ENCODE assay signal across 1 cellular context in genomic region chr10:131748831-131749766, GRCh38.
A peak's percentile ranks its signal among the peaks of the same experiment; 100 is the strongest.
TF ChIP-seq lines count a peak whose summit lies in the region.

No MANE protein-coding gene starts in this region.

TF ChIP-seq in HepG2, 621 proteins besides CTCF, POLR2A, EP300 and RAD21 (continued from another document and continues in another):
- TF ChIP-seq, protein P1, sequence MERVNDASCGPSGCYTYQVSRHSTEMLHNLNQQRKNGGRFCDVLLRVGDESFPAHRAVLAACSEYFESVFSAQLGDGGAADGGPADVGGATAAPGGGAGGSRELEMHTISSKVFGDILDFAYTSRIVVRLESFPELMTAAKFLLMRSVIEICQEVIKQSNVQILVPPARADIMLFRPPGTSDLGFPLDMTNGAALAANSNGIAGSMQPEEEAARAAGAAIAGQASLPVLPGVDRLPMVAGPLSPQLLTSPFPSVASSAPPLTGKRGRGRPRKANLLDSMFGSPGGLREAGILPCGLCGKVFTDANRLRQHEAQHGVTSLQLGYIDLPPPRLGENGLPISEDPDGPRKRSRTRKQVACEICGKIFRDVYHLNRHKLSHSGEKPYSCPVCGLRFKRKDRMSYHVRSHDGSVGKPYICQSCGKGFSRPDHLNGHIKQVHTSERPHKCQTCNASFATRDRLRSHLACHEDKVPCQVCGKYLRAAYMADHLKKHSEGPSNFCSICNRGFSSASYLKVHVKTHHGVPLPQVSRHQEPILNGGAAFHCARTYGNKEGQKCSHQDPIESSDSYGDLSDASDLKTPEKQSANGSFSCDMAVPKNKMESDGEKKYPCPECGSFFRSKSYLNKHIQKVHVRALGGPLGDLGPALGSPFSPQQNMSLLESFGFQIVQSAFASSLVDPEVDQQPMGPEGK (CRISPR knock-in tag; IDR thresholded peaks at IDR 0.05) = peak; percentile 51; the same call in 1 of the 2 replicates
- TF ChIP-seq, protein P2, sequence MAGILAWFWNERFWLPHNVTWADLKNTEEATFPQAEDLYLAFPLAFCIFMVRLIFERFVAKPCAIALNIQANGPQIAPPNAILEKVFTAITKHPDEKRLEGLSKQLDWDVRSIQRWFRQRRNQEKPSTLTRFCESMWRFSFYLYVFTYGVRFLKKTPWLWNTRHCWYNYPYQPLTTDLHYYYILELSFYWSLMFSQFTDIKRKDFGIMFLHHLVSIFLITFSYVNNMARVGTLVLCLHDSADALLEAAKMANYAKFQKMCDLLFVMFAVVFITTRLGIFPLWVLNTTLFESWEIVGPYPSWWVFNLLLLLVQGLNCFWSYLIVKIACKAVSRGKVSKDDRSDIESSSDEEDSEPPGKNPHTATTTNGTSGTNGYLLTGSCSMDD (CRISPR knock-in tag; IDR thresholded peaks at IDR 0.05) = no peak
- TF ChIP-seq ZNF414 (CRISPR knock-in tag; IDR thresholded peaks at IDR 0.05) (peak; percentile 26; the same call in 1 of the 2 replicates), SALL2 (CRISPR knock-in tag; IDR thresholded peaks at IDR 0.05) (no peak), ZNF12 (CRISPR knock-in tag; IDR thresholded peaks at IDR 0.05) (no peak), ZNF460 (CRISPR knock-in tag; IDR thresholded peaks at IDR 0.05; ENCODE audit: borderline replicate concordance) (no peak), ZNF510 (CRISPR knock-in tag; IDR thresholded peaks at IDR 0.05; ENCODE audit: low read depth) (no peak), SNAPC2 (CRISPR knock-in tag; IDR thresholded peaks at IDR 0.05) (no peak), BRCA1 (CRISPR knock-in tag; IDR thresholded peaks at IDR 0.05) (no peak), PREB (CRISPR knock-in tag; IDR thresholded peaks at IDR 0.05) (no peak), KAT7 (CRISPR knock-in tag; IDR thresholded peaks at IDR 0.05; ENCODE audit: borderline replicate concordance) (no peak), AGO2 (optimal IDR thresholded peaks at IDR 0.05; ENCODE audit: low read depth, low read length) (no peak), GTF2F1 (IDR thresholded peaks at IDR 0.05; ENCODE audit: low read length) (no peak), RBFOX2 (IDR thresholded peaks at IDR 0.05; ENCODE audit: low read depth, low read length) (no peak), ZNF558 (CRISPR knock-in tag; IDR thresholded peaks at IDR 0.05; ENCODE audit: borderline replicate concordance) (no peak), U2AF1 (optimal IDR thresholded peaks at IDR 0.05; ENCODE audit: low read depth, low read length) (no peak), ZNF17 (CRISPR knock-in tag; IDR thresholded peaks at IDR 0.05) (no peak), KDM2A (CRISPR knock-in tag; IDR thresholded peaks at IDR 0.05; ENCODE audit: borderline replicate concordance, low read depth) (no peak), ZNF225 (CRISPR knock-in tag; IDR thresholded peaks at IDR 0.05) (no peak), TAF15 (IDR thresholded peaks at IDR 0.05; ENCODE audit: low read depth, low read length, poor library complexity, severe bottlenecking) (no peak), ZEB1 (IDR thresholded peaks at IDR 0.05; ENCODE audit: insufficient replicate concordance, low read depth) (no peak), ZSCAN9 (CRISPR knock-in tag; IDR thresholded peaks at IDR 0.05; ENCODE audit: borderline replicate concordance) (no peak), SOX13 (IDR thresholded peaks at IDR 0.05) (no peak), SOX13 (CRISPR knock-in tag; conservative IDR thresholded peaks at IDR 0.05 in 1 of 2, IDR thresholded peaks at IDR 0.05 in 1 of 2) (no peak), ZFX (CRISPR knock-in tag; IDR thresholded peaks at IDR 0.05; ENCODE audit: low read depth) (peak; percentile 31; the same call in 1 of the 2 replicates), NR2F2 (IDR thresholded peaks at IDR 0.05; ENCODE audit: borderline replicate concordance, low read depth) (no peak; the same call in 1 of the 2 replicates), CREM (IDR thresholded peaks at IDR 0.05) (no peak), CREM (CRISPR knock-in tag; IDR thresholded peaks at IDR 0.05) (no peak), IRF2 (CRISPR knock-in tag; IDR thresholded peaks at IDR 0.05) (no peak), ZNF766 (CRISPR knock-in tag; IDR thresholded peaks at IDR 0.05; ENCODE audit: borderline replicate concordance) (no peak), ZNF30 (CRISPR knock-in tag; IDR thresholded peaks at IDR 0.05) (no peak; the same call in 1 of the 2 replicates), POGK (CRISPR knock-in tag; conservative IDR thresholded peaks at IDR 0.05) (no peak), ZNF589 (CRISPR knock-in tag; conservative IDR thresholded peaks at IDR 0.05) (no peak), TCF7 (IDR thresholded peaks at IDR 0.05; ENCODE audit: low read depth) (no peak), ZNF251 (CRISPR knock-in tag; IDR thresholded peaks at IDR 0.05) (no peak), ZNF607 (CRISPR knock-in tag; IDR thresholded peaks at IDR 0.05; ENCODE audit: borderline replicate concordance) (no peak), JUNB (CRISPR knock-in tag; IDR thresholded peaks at IDR 0.05; ENCODE audit: borderline replicate concordance) (no peak), IRF1 (CRISPR knock-in tag; IDR thresholded peaks at IDR 0.05; ENCODE audit: low read depth) (no peak), MXD1 (CRISPR knock-in tag; IDR thresholded peaks at IDR 0.05) (no peak), NFKBIZ (CRISPR knock-in tag; IDR thresholded peaks at IDR 0.05) (no peak), IRX3 (CRISPR knock-in tag; IDR thresholded peaks at IDR 0.05; ENCODE audit: borderline replicate concordance, low read depth) (0 out of 2 replicates have a peak, but pooled peaks have one; percentile 20), CEBPB (IDR thresholded peaks at IDR 0.05; ENCODE audit: borderline replicate concordance, low read depth, low read length) (no peak), PHF21A (CRISPR knock-in tag; IDR thresholded peaks at IDR 0.05) (peak; percentile 57), RFX3 (CRISPR knock-in tag; IDR thresholded peaks at IDR 0.05) (no peak)
- TF ChIP-seq, protein P3, sequence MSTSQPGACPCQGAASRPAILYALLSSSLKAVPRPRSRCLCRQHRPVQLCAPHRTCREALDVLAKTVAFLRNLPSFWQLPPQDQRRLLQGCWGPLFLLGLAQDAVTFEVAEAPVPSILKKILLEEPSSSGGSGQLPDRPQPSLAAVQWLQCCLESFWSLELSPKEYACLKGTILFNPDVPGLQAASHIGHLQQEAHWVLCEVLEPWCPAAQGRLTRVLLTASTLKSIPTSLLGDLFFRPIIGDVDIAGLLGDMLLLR (CRISPR knock-in tag; IDR thresholded peaks at IDR 0.05) = no peak
- TF ChIP-seq, protein P4, sequence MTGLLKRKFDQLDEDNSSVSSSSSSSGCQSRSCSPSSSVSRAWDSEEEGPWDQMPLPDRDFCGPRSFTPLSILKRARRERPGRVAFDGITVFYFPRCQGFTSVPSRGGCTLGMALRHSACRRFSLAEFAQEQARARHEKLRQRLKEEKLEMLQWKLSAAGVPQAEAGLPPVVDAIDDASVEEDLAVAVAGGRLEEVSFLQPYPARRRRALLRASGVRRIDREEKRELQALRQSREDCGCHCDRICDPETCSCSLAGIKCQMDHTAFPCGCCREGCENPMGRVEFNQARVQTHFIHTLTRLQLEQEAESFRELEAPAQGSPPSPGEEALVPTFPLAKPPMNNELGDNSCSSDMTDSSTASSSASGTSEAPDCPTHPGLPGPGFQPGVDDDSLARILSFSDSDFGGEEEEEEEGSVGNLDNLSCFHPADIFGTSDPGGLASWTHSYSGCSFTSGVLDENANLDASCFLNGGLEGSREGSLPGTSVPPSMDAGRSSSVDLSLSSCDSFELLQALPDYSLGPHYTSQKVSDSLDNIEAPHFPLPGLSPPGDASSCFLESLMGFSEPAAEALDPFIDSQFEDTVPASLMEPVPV (CRISPR knock-in tag; IDR thresholded peaks at IDR 0.05) = no peak
- TF ChIP-seq, protein P5, sequence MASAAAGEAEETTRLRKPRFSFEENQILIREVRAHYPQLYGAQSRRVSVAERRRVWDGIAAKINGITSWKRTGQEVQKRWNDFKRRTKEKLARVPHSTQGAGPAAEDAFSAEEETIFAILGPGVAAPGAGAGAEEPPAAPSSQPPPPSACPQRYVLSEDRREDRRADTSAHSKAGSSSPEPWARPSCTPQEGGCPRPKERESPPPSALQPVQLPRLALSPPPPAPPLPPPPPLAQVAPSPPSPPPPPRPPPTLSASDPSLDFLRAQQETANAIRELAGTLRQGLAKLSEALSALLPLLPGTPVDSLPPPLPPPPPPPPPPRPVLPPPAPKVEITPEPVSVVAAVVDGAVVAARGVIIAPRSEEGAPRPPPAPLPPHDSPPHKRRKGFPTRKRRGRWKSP (CRISPR knock-in tag; IDR thresholded peaks at IDR 0.05) = no peak
- TF ChIP-seq, protein P6, sequence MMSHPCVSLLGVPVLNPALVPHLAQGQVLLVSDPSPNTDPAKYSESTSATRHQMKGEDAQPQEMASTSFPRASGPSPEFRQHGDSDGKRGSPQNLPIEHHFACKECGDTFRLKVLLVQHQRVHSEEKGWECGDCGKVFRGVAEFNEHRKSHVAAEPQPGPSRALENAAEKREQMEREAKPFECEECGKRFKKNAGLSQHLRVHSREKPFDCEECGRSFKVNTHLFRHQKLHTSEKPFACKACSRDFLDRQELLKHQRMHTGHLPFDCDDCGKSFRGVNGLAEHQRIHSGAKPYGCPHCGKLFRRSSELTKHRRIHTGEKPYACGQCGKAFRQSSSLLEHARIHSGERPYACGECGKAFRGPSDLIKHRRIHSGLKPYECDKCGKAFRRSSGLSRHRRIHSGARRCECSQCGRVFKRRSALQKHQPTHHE (CRISPR knock-in tag; IDR thresholded peaks at IDR 0.05; ENCODE audit: borderline replicate concordance) = no peak
- TF ChIP-seq, protein P7, sequence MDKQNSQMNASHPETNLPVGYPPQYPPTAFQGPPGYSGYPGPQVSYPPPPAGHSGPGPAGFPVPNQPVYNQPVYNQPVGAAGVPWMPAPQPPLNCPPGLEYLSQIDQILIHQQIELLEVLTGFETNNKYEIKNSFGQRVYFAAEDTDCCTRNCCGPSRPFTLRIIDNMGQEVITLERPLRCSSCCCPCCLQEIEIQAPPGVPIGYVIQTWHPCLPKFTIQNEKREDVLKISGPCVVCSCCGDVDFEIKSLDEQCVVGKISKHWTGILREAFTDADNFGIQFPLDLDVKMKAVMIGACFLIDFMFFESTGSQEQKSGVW (CRISPR knock-in tag; IDR thresholded peaks at IDR 0.05; ENCODE audit: borderline replicate concordance) = no peak
